8 cellular contexts compared by ENCODE assay signal in genomic region chrX:49053223-49054072, GRCh38.
DNase-seq lines count a peak whose midpoint lies in the region; ATAC-seq and TF ChIP-seq lines count a peak whose summit lies in the region.

No MANE protein-coding gene starts in this region.

- peak; percentile 70 for DNase-seq in GM13976 (ENCODE audit: low spot score)
- peak; percentile 89 for DNase-seq in NCI-H1092 (lab: John Stamatoyannopoulos, UW)
- peak; percentile 38 to 59 for DNase-seq in cardiac fibroblast (ENCODE audit: low read depth in 2 of 2)
- DNase-seq in stimulated activated CD4-positive, alpha-beta T cell treated with anti-CD3 and anti-CD28 coated beads, Interleukin-2, amount 100 ng/mL, for 4 hours (ENCODE audit: low read depth), result peak; percentile 52

- H3K27ac ChIP-seq in layer of hippocampus (ENCODE audit: low read depth, low read length), result peak overlapping the region; percentile 67

- TF ChIP-seq CTCF in GM13976 (IDR thresholded peaks at IDR 0.05; ENCODE audit: borderline replicate concordance, control extremely low read depth, extremely low read depth, insufficient read depth, missing control alignments) (no peak), WI38 (IDR thresholded peaks at IDR 0.05; ENCODE audit: low read depth, low read length) (no peak), cardiac fibroblast (IDR thresholded peaks at IDR 0.05; ENCODE audit: low read depth, low read length) (no peak)

- no peak for ATAC-seq in HG02973 (IDR thresholded peaks at IDR 0.05; ENCODE audit: unreplicated experiment)
- no peak for ATAC-seq in HG02870 (IDR thresholded peaks at IDR 0.05; ENCODE audit: unreplicated experiment)

- H3K27me3 ChIP-seq in layer of hippocampus (ENCODE audit: control insufficient read depth, insufficient read depth, low read length), result no peaks in the 10 kb centered on the region

- peak overlapping the region; percentile 17 for H3K4me3 ChIP-seq in WI38 (ENCODE audit: low read depth, low read length)
- H3K4me3 ChIP-seq in cardiac fibroblast (replicated peaks in 1 of 2; ENCODE audit: low read depth in 2 of 2, low read length in 2 of 2), result peak overlapping the region; percentile 49 to 52

- in situ Hi-C loops in GM13976 (cut with MboI; ENCODE audit: low sequenced_read_pairs, unreplicated experiment), result no loop called here
